Comparison of ENCODE assay signal across 1 cellular context in the genomic region with DNA sequence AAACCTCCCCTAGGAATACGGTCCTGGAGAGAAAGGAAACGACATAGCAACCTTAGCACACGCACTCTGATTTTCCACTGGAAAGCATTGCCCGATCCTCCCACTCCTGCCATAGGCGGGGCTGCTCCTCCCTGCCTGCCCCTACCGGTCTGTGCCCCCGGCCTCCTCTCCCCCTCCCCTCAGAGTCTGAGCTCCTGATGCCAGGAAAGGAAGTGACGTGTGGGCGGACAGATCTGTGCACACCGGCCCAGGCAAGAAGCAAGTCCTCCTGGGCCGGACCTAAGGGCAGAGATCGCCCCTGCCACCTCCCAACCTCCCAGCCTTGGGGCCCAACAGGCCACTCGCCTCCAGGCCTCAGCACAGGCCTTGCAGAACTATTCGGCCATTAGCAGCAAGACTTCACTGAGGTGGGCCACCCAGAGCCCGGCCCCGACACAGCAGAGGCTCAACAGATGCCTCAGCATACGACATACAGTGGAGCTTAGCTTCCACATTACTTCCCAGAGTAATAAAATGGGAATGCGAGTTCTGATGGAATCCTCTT.
TF ChIP-seq lines count a peak whose summit lies in the region.

No MANE protein-coding gene starts in this region.

TF ChIP-seq in HepG2, 621 proteins besides CTCF, POLR2A, EP300 and RAD21 (continued from another document and continues in another):
- TF ChIP-seq, protein P1, sequence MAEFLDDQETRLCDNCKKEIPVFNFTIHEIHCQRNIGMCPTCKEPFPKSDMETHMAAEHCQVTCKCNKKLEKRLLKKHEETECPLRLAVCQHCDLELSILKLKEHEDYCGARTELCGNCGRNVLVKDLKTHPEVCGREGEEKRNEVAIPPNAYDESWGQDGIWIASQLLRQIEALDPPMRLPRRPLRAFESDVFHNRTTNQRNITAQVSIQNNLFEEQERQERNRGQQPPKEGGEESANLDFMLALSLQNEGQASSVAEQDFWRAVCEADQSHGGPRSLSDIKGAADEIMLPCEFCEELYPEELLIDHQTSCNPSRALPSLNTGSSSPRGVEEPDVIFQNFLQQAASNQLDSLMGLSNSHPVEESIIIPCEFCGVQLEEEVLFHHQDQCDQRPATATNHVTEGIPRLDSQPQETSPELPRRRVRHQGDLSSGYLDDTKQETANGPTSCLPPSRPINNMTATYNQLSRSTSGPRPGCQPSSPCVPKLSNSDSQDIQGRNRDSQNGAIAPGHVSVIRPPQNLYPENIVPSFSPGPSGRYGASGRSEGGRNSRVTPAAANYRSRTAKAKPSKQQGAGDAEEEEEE (CRISPR knock-in tag; IDR thresholded peaks at IDR 0.05; ENCODE audit: borderline replicate concordance), result no peak
- peak; percentile 28; the same call in 1 of the 2 replicates for TF ChIP-seq KDM3A (CRISPR knock-in tag; IDR thresholded peaks at IDR 0.05; ENCODE audit: low read depth)
- TF ChIP-seq, protein P2, sequence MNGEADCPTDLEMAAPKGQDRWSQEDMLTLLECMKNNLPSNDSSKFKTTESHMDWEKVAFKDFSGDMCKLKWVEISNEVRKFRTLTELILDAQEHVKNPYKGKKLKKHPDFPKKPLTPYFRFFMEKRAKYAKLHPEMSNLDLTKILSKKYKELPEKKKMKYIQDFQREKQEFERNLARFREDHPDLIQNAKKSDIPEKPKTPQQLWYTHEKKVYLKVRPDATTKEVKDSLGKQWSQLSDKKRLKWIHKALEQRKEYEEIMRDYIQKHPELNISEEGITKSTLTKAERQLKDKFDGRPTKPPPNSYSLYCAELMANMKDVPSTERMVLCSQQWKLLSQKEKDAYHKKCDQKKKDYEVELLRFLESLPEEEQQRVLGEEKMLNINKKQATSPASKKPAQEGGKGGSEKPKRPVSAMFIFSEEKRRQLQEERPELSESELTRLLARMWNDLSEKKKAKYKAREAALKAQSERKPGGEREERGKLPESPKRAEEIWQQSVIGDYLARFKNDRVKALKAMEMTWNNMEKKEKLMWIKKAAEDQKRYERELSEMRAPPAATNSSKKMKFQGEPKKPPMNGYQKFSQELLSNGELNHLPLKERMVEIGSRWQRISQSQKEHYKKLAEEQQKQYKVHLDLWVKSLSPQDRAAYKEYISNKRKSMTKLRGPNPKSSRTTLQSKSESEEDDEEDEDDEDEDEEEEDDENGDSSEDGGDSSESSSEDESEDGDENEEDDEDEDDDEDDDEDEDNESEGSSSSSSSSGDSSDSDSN (CRISPR knock-in tag; IDR thresholded peaks at IDR 0.05), result peak; percentile 77
- TF ChIP-seq, protein P3, sequence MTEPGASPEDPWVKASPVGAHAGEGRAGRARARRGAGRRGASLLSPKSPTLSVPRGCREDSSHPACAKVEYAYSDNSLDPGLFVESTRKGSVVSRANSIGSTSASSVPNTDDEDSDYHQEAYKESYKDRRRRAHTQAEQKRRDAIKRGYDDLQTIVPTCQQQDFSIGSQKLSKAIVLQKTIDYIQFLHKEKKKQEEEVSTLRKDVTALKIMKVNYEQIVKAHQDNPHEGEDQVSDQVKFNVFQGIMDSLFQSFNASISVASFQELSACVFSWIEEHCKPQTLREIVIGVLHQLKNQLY (CRISPR knock-in tag; IDR thresholded peaks at IDR 0.05), result no peak
- TF ChIP-seq, protein P4, sequence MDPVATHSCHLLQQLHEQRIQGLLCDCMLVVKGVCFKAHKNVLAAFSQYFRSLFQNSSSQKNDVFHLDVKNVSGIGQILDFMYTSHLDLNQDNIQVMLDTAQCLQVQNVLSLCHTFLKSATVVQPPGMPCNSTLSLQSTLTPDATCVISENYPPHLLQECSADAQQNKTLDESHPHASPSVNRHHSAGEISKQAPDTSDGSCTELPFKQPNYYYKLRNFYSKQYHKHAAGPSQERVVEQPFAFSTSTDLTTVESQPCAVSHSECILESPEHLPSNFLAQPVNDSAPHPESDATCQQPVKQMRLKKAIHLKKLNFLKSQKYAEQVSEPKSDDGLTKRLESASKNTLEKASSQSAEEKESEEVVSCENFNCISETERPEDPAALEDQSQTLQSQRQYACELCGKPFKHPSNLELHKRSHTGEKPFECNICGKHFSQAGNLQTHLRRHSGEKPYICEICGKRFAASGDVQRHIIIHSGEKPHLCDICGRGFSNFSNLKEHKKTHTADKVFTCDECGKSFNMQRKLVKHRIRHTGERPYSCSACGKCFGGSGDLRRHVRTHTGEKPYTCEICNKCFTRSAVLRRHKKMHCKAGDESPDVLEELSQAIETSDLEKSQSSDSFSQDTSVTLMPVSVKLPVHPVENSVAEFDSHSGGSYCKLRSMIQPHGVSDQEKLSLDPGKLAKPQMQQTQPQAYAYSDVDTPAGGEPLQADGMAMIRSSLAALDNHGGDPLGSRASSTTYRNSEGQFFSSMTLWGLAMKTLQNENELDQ (CRISPR knock-in tag; IDR thresholded peaks at IDR 0.05; ENCODE audit: borderline replicate concordance), result no peak
- no peak for TF ChIP-seq CAMTA2 (CRISPR knock-in tag; IDR thresholded peaks at IDR 0.05; ENCODE audit: borderline replicate concordance)
- TF ChIP-seq ZNF3 (CRISPR knock-in tag; IDR thresholded peaks at IDR 0.05), result no peak
- TF ChIP-seq NR2C2 (CRISPR knock-in tag; IDR thresholded peaks at IDR 0.05; ENCODE audit: borderline replicate concordance), result 0 out of 2 replicates have a peak, but pooled peaks have one; percentile 45
- TF ChIP-seq ZNF572 (CRISPR knock-in tag; IDR thresholded peaks at IDR 0.05), result peak; percentile 80; the same call in 1 of the 2 replicates
- TF ChIP-seq, protein P5, sequence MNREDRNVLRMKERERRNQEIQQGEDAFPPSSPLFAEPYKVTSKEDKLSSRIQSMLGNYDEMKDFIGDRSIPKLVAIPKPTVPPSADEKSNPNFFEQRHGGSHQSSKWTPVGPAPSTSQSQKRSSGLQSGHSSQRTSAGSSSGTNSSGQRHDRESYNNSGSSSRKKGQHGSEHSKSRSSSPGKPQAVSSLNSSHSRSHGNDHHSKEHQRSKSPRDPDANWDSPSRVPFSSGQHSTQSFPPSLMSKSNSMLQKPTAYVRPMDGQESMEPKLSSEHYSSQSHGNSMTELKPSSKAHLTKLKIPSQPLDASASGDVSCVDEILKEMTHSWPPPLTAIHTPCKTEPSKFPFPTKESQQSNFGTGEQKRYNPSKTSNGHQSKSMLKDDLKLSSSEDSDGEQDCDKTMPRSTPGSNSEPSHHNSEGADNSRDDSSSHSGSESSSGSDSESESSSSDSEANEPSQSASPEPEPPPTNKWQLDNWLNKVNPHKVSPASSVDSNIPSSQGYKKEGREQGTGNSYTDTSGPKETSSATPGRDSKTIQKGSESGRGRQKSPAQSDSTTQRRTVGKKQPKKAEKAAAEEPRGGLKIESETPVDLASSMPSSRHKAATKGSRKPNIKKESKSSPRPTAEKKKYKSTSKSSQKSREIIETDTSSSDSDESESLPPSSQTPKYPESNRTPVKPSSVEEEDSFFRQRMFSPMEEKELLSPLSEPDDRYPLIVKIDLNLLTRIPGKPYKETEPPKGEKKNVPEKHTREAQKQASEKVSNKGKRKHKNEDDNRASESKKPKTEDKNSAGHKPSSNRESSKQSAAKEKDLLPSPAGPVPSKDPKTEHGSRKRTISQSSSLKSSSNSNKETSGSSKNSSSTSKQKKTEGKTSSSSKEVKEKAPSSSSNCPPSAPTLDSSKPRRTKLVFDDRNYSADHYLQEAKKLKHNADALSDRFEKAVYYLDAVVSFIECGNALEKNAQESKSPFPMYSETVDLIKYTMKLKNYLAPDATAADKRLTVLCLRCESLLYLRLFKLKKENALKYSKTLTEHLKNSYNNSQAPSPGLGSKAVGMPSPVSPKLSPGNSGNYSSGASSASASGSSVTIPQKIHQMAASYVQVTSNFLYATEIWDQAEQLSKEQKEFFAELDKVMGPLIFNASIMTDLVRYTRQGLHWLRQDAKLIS (CRISPR knock-in tag; IDR thresholded peaks at IDR 0.05), result no peak
- no peak for TF ChIP-seq TEAD3 (CRISPR knock-in tag; optimal IDR thresholded peaks at IDR 0.05; ENCODE audit: borderline replicate concordance)
- TF ChIP-seq FOSL1 (CRISPR knock-in tag; IDR thresholded peaks at IDR 0.05; ENCODE audit: borderline replicate concordance), result no peak
- TF ChIP-seq ZFP1 (CRISPR knock-in tag; IDR thresholded peaks at IDR 0.05), result no peak
- TF ChIP-seq IKZF4 (CRISPR knock-in tag; IDR thresholded peaks at IDR 0.05; ENCODE audit: borderline replicate concordance, low read depth, not compliant biosample characterization), result no peak
- TF ChIP-seq, protein P6, sequence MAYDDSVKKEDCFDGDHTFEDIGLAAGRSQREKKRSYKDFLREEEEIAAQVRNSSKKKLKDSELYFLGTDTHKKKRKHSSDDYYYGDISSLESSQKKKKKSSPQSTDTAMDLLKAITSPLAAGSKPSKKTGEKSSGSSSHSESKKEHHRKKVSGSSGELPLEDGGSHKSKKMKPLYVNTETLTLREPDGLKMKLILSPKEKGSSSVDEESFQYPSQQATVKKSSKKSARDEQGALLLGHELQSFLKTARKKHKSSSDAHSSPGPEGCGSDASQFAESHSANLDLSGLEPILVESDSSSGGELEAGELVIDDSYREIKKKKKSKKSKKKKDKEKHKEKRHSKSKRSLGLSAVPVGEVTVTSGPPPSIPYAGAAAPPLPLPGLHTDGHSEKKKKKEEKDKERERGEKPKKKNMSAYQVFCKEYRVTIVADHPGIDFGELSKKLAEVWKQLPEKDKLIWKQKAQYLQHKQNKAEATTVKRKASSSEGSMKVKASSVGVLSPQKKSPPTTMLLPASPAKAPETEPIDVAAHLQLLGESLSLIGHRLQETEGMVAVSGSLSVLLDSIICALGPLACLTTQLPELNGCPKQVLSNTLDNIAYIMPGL (CRISPR knock-in tag; IDR thresholded peaks at IDR 0.05; ENCODE audit: borderline replicate concordance in 1 of 2, low read depth in 1 of 2), result peak in 1 of 2 experiments; percentile 50; a peak in 1 of 4 replicates
- TF ChIP-seq NFRKB (IDR thresholded peaks at IDR 0.05), result no peak
- TF ChIP-seq XBP1 (CRISPR knock-in tag; IDR thresholded peaks at IDR 0.05), result no peak
- TF ChIP-seq MEIS1 (CRISPR knock-in tag; IDR thresholded peaks at IDR 0.05; ENCODE audit: borderline replicate concordance), result no peak; the same call in 1 of the 2 replicates
- TF ChIP-seq ZNF260 (CRISPR knock-in tag; IDR thresholded peaks at IDR 0.05; ENCODE audit: borderline replicate concordance, low read depth), result no peak
- no peak for TF ChIP-seq IRX3 (CRISPR knock-in tag; IDR thresholded peaks at IDR 0.05; ENCODE audit: borderline replicate concordance, low read depth)
- TF ChIP-seq SRSF1 (optimal IDR thresholded peaks at IDR 0.05; ENCODE audit: low read depth, low read length), result no peak
- TF ChIP-seq ARHGAP35 (CRISPR knock-in tag; IDR thresholded peaks at IDR 0.05; ENCODE audit: borderline replicate concordance), result peak; percentile 42; the same call in 1 of the 2 replicates
- no peak; the same call in 1 of the 2 replicates for TF ChIP-seq ZKSCAN8 (CRISPR knock-in tag; IDR thresholded peaks at IDR 0.05; ENCODE audit: borderline replicate concordance)
- TF ChIP-seq ZNF547 (CRISPR knock-in tag; IDR thresholded peaks at IDR 0.05), result no peak
- no peak for TF ChIP-seq ZNF460 (CRISPR knock-in tag; IDR thresholded peaks at IDR 0.05; ENCODE audit: borderline replicate concordance)
- TF ChIP-seq MZF1 (CRISPR knock-in tag; IDR thresholded peaks at IDR 0.05; ENCODE audit: borderline replicate concordance), result no peak
- no peak for TF ChIP-seq ZNF382 (CRISPR knock-in tag; IDR thresholded peaks at IDR 0.05; ENCODE audit: borderline replicate concordance)
- TF ChIP-seq, protein P7, sequence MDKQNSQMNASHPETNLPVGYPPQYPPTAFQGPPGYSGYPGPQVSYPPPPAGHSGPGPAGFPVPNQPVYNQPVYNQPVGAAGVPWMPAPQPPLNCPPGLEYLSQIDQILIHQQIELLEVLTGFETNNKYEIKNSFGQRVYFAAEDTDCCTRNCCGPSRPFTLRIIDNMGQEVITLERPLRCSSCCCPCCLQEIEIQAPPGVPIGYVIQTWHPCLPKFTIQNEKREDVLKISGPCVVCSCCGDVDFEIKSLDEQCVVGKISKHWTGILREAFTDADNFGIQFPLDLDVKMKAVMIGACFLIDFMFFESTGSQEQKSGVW (CRISPR knock-in tag; IDR thresholded peaks at IDR 0.05; ENCODE audit: borderline replicate concordance), result no peak
- no peak for TF ChIP-seq RBAK (CRISPR knock-in tag; IDR thresholded peaks at IDR 0.05)
- TF ChIP-seq, protein P8, sequence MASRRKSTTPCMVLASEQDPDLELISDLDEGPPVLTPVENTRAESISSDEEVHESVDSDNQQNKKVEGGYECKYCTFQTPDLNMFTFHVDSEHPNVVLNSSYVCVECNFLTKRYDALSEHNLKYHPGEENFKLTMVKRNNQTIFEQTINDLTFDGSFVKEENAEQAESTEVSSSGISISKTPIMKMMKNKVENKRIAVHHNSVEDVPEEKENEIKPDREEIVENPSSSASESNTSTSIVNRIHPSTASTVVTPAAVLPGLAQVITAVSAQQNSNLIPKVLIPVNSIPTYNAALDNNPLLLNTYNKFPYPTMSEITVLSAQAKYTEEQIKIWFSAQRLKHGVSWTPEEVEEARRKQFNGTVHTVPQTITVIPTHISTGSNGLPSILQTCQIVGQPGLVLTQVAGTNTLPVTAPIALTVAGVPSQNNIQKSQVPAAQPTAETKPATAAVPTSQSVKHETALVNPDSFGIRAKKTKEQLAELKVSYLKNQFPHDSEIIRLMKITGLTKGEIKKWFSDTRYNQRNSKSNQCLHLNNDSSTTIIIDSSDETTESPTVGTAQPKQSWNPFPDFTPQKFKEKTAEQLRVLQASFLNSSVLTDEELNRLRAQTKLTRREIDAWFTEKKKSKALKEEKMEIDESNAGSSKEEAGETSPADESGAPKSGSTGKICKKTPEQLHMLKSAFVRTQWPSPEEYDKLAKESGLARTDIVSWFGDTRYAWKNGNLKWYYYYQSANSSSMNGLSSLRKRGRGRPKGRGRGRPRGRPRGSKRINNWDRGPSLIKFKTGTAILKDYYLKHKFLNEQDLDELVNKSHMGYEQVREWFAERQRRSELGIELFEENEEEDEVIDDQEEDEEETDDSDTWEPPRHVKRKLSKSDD (CRISPR knock-in tag; IDR thresholded peaks at IDR 0.05; ENCODE audit: low read depth), result no peak
- TF ChIP-seq ZMAT3 (CRISPR knock-in tag; conservative IDR thresholded peaks at IDR 0.05), result peak; percentile 67; the same call in 1 of the 2 replicates
- TF ChIP-seq, protein P9, sequence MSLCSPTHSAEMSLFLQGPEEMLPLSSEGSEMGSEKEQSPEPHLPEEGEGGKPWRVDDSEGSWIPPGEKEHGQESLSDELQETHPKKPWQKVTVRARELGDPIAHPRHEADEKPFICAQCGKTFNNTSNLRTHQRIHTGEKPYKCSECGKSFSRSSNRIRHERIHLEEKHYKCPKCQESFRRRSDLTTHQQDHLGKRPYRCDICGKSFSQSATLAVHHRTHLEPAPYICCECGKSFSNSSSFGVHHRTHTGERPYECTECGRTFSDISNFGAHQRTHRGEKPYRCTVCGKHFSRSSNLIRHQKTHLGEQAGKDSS (CRISPR knock-in tag; IDR thresholded peaks at IDR 0.05; ENCODE audit: borderline replicate concordance, low read depth), result 0 out of 2 replicates have a peak, but pooled peaks have one; percentile 37
- no peak for TF ChIP-seq ZNF205 (CRISPR knock-in tag; IDR thresholded peaks at IDR 0.05)
- no peak for TF ChIP-seq KAT7 (CRISPR knock-in tag; IDR thresholded peaks at IDR 0.05; ENCODE audit: borderline replicate concordance)
- TF ChIP-seq AKAP8 (CRISPR knock-in tag; IDR thresholded peaks at IDR 0.05), result peak; percentile 92
- no peak for TF ChIP-seq MXD4 (CRISPR knock-in tag; IDR thresholded peaks at IDR 0.05)
- no peak for TF ChIP-seq HMG20A (CRISPR knock-in tag; IDR thresholded peaks at IDR 0.05; ENCODE audit: borderline replicate concordance)
- TF ChIP-seq, protein P10, sequence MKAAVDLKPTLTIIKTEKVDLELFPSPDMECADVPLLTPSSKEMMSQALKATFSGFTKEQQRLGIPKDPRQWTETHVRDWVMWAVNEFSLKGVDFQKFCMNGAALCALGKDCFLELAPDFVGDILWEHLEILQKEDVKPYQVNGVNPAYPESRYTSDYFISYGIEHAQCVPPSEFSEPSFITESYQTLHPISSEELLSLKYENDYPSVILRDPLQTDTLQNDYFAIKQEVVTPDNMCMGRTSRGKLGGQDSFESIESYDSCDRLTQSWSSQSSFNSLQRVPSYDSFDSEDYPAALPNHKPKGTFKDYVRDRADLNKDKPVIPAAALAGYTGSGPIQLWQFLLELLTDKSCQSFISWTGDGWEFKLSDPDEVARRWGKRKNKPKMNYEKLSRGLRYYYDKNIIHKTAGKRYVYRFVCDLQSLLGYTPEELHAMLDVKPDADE (CRISPR knock-in tag; IDR thresholded peaks at IDR 0.05), result no peak
